In genomic region chr11:106011481-106011880, GRCh38 we compare ENCODE assay signal across 2 cellular contexts.
TF ChIP-seq lines count a peak whose summit lies in the region.

No MANE protein-coding gene starts in this region.

TF ChIP-seq in WTC11, 78 proteins besides CTCF, POLR2A, EP300 and RAD21 (continued from another document):
- TF ChIP-seq E2F1 (CRISPR knock-in tag; IDR thresholded peaks at IDR 0.05) (no peak), ZBTB21 (CRISPR knock-in tag; IDR thresholded peaks at IDR 0.05; ENCODE audit: borderline replicate concordance) (no peak), AFF4 (CRISPR knock-in tag; IDR thresholded peaks at IDR 0.05; ENCODE audit: borderline replicate concordance) (no peak), ATF2 (CRISPR knock-in tag; IDR thresholded peaks at IDR 0.05; ENCODE audit: borderline replicate concordance, low read depth) (no peak), NFYB (CRISPR knock-in tag; conservative IDR thresholded peaks at IDR 0.05; ENCODE audit: low read depth) (no peak), ZNF138 (CRISPR knock-in tag; conservative IDR thresholded peaks at IDR 0.05) (no peak), ATF3 (CRISPR knock-in tag; conservative IDR thresholded peaks at IDR 0.05) (no peak), ZNF263 (CRISPR knock-in tag; IDR thresholded peaks at IDR 0.05; ENCODE audit: low read depth) (no peak), MLX (CRISPR knock-in tag; IDR thresholded peaks at IDR 0.05) (no peak), GTF2I (CRISPR knock-in tag; conservative IDR thresholded peaks at IDR 0.05) (no peak), ZNF219 (CRISPR knock-in tag; IDR thresholded peaks at IDR 0.05; ENCODE audit: borderline replicate concordance) (no peak)
TF ChIP-seq in WTC11: peak in this region for 0.

TF ChIP-seq in GM23338, 12 proteins besides CTCF, POLR2A, EP300 and RAD21 (continued from another document):
- no peak for TF ChIP-seq ZNF462 (CRISPR knock-in tag; IDR thresholded peaks at IDR 0.05)
